Comparison of ENCODE assay signal across 33 cellular contexts in genomic region chr4:44522761-44523445, GRCh38.
"Had no signal": no experiment of that assay in that cellular context is flagged by ENCODE, and none has a peak within 500 bp of the region (broad histone marks: within the 10 kb centered on the region; RNA-seq: fewer than 3 reads in every experiment).

No MANE protein-coding gene starts in this region.

- DNase-seq: activated CD4-positive, alpha-beta T cell treated with anti-CD3 and anti-CD28 coated beads for 48 hours; activated CD4-positive, alpha-beta T cell treated with anti-CD3 and anti-CD28 coated beads, Interleukin-2, amount 50 U/mL, for 48 hours; activated CD8-positive, alpha-beta memory T cell treated with anti-CD3 and anti-CD28 coated beads for 24 hours; activated gamma-delta T cell; activated naive CD4-positive, alpha-beta T cell treated with anti-CD3 and anti-CD28 coated beads, Interleukin-2, amount 50 U/mL, for 16 hours; amniotic stem cell; endodermal cell; esophagus squamous epithelium; left cardiac atrium; left ventricle myocardium superior; naive B cell; nephron progenitor cell; retina; sigmoid colon; small intestine; stimulated activated CD4-positive, alpha-beta T cell treated with anti-CD3 and anti-CD28 coated beads, Interleukin-4, amount 100 ng/mL, for 4 hours; stimulated activated CD8-positive, alpha-beta memory T cell treated with anti-CD3 and anti-CD28 coated beads, Interleukin-4, amount 100 ng/mL, for 48 hours; stomach; T-helper 17 cell; T1000; tibial artery; upper lobe of right lung; WERI-Rb-1 had no signal

- H3K27me3 ChIP-seq: esophagus squamous epithelium, neutrophil, sigmoid colon, stomach, suprapubic skin, tibial artery, upper lobe of right lung had no signal

- H3K27me3 Mint-ChIP-seq: central memory CD8-positive, alpha-beta T cell; dendritic cell treated with granulocyte-macrophage colony-stimulating factor and Interleukin-4, amounts not matched to agents 40 ng/mL and 50 ng/mL, for 4 days; naive B cell; progenitor cell of endocrine pancreas; stimulated activated memory B cell treated with anti-CD40 and anti-IgM and Interleukin-4, amounts not matched to agents 10 μg/mL and 1 μg/mL and 100 μg/mL, for 72 hours; T-helper 17 cell had no signal

- H3K27ac Mint-ChIP-seq: dendritic cell treated with granulocyte-macrophage colony-stimulating factor and Interleukin-4, amounts not matched to agents 40 ng/mL and 50 ng/mL, for 4 days; endodermal cell; mesothelial cell of epicardium; naive B cell; nephron progenitor cell; progenitor cell of endocrine pancreas; stimulated activated memory B cell treated with anti-CD40 and anti-IgM and Interleukin-4, amounts not matched to agents 10 μg/mL and 1 μg/mL and 100 μg/mL, for 72 hours; T-helper 17 cell had no signal

- H3K4me3 ChIP-seq: esophagus squamous epithelium, sigmoid colon, stomach, suprapubic skin, tibial artery, upper lobe of right lung had no signal

- H3K36me3 Mint-ChIP-seq: mesothelial cell of epicardium; naive B cell; stimulated activated memory B cell treated with anti-CD40 and anti-IgM and Interleukin-4, amounts not matched to agents 10 μg/mL and 1 μg/mL and 100 μg/mL, for 72 hours had no signal

- H3K9me3 ChIP-seq: esophagus squamous epithelium, neutrophil, sigmoid colon, stomach, suprapubic skin, tibial artery, upper lobe of right lung had no signal

- H3K4me1 ChIP-seq: esophagus squamous epithelium, sigmoid colon, stomach, suprapubic skin, tibial artery, upper lobe of right lung had no signal

- H3K4me1 Mint-ChIP-seq: central memory CD8-positive, alpha-beta T cell; naive B cell; nephron progenitor cell; stimulated activated memory B cell treated with anti-CD40 and anti-IgM and Interleukin-4, amounts not matched to agents 10 μg/mL and 1 μg/mL and 100 μg/mL, for 72 hours; T-helper 17 cell had no signal

- H3K36me3 ChIP-seq: esophagus squamous epithelium, neutrophil, sigmoid colon, stomach, suprapubic skin, tibial artery, upper lobe of right lung, WERI-Rb-1 had no signal

- H3K4me3 Mint-ChIP-seq: central memory CD8-positive, alpha-beta T cell; dendritic cell treated with granulocyte-macrophage colony-stimulating factor and Interleukin-4, amounts not matched to agents 40 ng/mL and 50 ng/mL, for 4 days; endodermal cell; mesothelial cell of epicardium; naive B cell; nephron progenitor cell; stimulated activated memory B cell treated with anti-CD40 and anti-IgM and Interleukin-4, amounts not matched to agents 10 μg/mL and 1 μg/mL and 100 μg/mL, for 72 hours; T-helper 17 cell had no signal

- ATAC-seq: activated CD4-positive, CD25-positive, alpha-beta regulatory T cell treated with anti-CD3 and anti-CD28 coated beads, Interleukin-2, amount 50 U/mL, for 24 hours; left cardiac atrium; left ventricle myocardium superior; stimulated activated memory B cell treated with anti-CD40 and anti-IgM and Interleukin-4, amounts not matched to agents 10 μg/mL and 1 μg/mL and 100 μg/mL, for 72 hours; T-helper 17 cell; upper lobe of right lung had no signal

- FAIRE-seq: astrocyte, frontal cortex, small intestine had no signal

- H3K9me3 Mint-ChIP-seq: endodermal cell, nephron progenitor cell had no signal

- H3K27ac ChIP-seq: esophagus squamous epithelium, neutrophil, sigmoid colon, stomach, suprapubic skin, tibial artery, upper lobe of right lung, WERI-Rb-1 had no signal
